In genomic region chr2:85181093-85181685, GRCh38 we compare ENCODE assay signal across 16 cellular contexts. TPM values are rescaled to one million over a fixed set of nuclear protein-coding genes. Genes with fewer than 3 reads are reported as not detected.
DNase-seq lines count a peak whose midpoint lies in the region; ATAC-seq, FAIRE-seq and TF ChIP-seq lines count a peak whose summit lies in the region.
"Had no signal": no experiment of that assay in that cellular context is flagged by ENCODE, and none has a peak within 500 bp of the region (broad histone marks: within the 10 kb centered on the region; RNA-seq: fewer than 3 reads in every experiment).

No MANE protein-coding gene starts in this region.

- H3K36me3 ChIP-seq in mammary epithelial cell (ENCODE audit: insufficient read depth, low read length) (no peaks in the 10 kb centered on the region), PC-3 (ENCODE audit: low read depth, low read length) (no peaks in the 10 kb centered on the region), iPS-20b (ENCODE audit: insufficient read depth, low read depth, low read length) (peaks cover 19% of the 10 kb centered on the region; the same call in 1 of the 2 replicates)
- H3K36me3 ChIP-seq: MG63 had no signal

- in situ Hi-C loops in mammary epithelial cell (cut with MboI; ENCODE audit: low sequenced_read_pairs in 2 of 2), result no loop called here

- H3K27ac Mint-ChIP-seq in MCF 10A (ENCODE audit: low read depth, unreplicated experiment) (no peak overlapping the region), type B pancreatic cell (peak overlapping the region; percentile 41)
- H3K27ac Mint-ChIP-seq: activated naive CD4-positive, alpha-beta T cell treated with anti-CD3 and anti-CD28 coated beads, Interleukin-2, amount 50 U/mL, for 24 hours; CD14-positive monocyte; naive B cell had no signal

- H3K4me3 ChIP-seq in mammary epithelial cell (replicated peaks in 1 of 3; ENCODE audit: insufficient read depth in 1 of 3, low read depth in 2 of 3, low read length in 3 of 3) (no peak overlapping the region), PC-3 (ENCODE audit: low read length) (no peak overlapping the region), iPS-20b (ENCODE audit: low read length) (no peak overlapping the region)
- H3K4me3 ChIP-seq: MG63 had no signal

- H3F3A ChIP-seq in PC-3 (ENCODE audit: low read length, unreplicated experiment), result no peaks in the 10 kb centered on the region

- no peak for ATAC-seq in PC-3

- H3K9me3 ChIP-seq in mammary epithelial cell (replicated peaks; ENCODE audit: insufficient read depth, low read length) (no peaks in the 10 kb centered on the region), PC-3 (ENCODE audit: low read length) (no peaks in the 10 kb centered on the region), iPS-20b (ENCODE audit: insufficient read depth, low read depth, low read length) (no peaks in the 10 kb centered on the region)
- H3K9me3 ChIP-seq: MG63 had no signal

- H3K4me1 ChIP-seq in mammary epithelial cell (ENCODE audit: insufficient read depth, low read length) (peaks cover 10% of the 10 kb centered on the region), PC-3 (ENCODE audit: insufficient read depth, low read length) (peaks cover 24% of the 10 kb centered on the region), iPS-20b (ENCODE audit: insufficient read depth, low read length) (peaks cover 38% of the 10 kb centered on the region)

- DNase-seq in mammary epithelial cell (no peak), MCF 10A (ENCODE audit: unreplicated experiment) (no peak), PC-3 (no peak), type B pancreatic cell (ENCODE audit: extremely low spot score, unreplicated experiment) (no peak), GM12891 (ENCODE audit: insufficient read length, low spot score) (no peak), SKM-1 (lab: John Stamatoyannopoulos, UW; ENCODE audit: unreplicated experiment) (no peak)
- no peak for DNase-seq in central memory CD4-positive, alpha-beta T cell
- DNase-seq: activated CD4-positive, alpha-beta T cell treated with anti-CD3 and anti-CD28 coated beads, Interleukin-2, amount 50 U/mL, for 1 hour; effector memory CD4-positive, alpha-beta T cell; MG63; naive B cell; stimulated activated CD4-positive, alpha-beta T cell treated with anti-CD3 and anti-CD28 coated beads, Interleukin-1b, Interleukin-23, amount 100 ng/mL, for 48 hours had no signal

- dilution Hi-C loops in mammary epithelial cell (cut with HindIII; ENCODE audit: low sequenced_read_pairs), result no loop called here

- CTCF ChIA-PET in mammary epithelial cell (lab: Charles Lee; ENCODE audit: low non-redundant PET) (no interaction called here), MCF 10A (lab: Yijun Ruan, JAX) (interaction anchor here (0.8 kb wide), 1 partner anchor 17 kb away, joined by 3 read pairs; no protein-coding TSS in a partner anchor), PC-3 (lab: Charles Lee) (no interaction called here)

- H3K9ac ChIP-seq in mammary epithelial cell (ENCODE audit: insufficient read depth, low read length) (no peak overlapping the region), PC-3 (ENCODE audit: low read length) (no peak overlapping the region), iPS-20b (ENCODE audit: low read depth, low read length) (peak overlapping the region; percentile 47; the same call in 1 of the 2 replicates)

- H3K4me3 Mint-ChIP-seq in MCF 10A (ENCODE audit: unreplicated experiment), result no peak overlapping the region
- peak overlapping the region; percentile 57 for H3K4me3 Mint-ChIP-seq in type B pancreatic cell
- H3K4me3 Mint-ChIP-seq: activated naive CD4-positive, alpha-beta T cell treated with anti-CD3 and anti-CD28 coated beads, Interleukin-2, amount 50 U/mL, for 24 hours; CD14-positive monocyte; naive B cell had no signal

- no peak for FAIRE-seq in GM12891 (lab: Jason Lieb, UNC)

- H3K27me3 ChIP-seq in mammary epithelial cell (ENCODE audit: insufficient read depth, low read length) (no peaks in the 10 kb centered on the region), PC-3 (ENCODE audit: low read length) (no peaks in the 10 kb centered on the region), iPS-20b (ENCODE audit: insufficient read depth, low read length) (no peaks in the 10 kb centered on the region)
- H3K27me3 ChIP-seq: MG63 had no signal

- no peaks in the 10 kb centered on the region for H3K9me3 Mint-ChIP-seq in MCF 10A (ENCODE audit: unreplicated experiment)
- H3K9me3 Mint-ChIP-seq in type B pancreatic cell, result no peaks in the 10 kb centered on the region
- H3K9me3 Mint-ChIP-seq: activated naive CD4-positive, alpha-beta T cell treated with anti-CD3 and anti-CD28 coated beads, Interleukin-2, amount 50 U/mL, for 24 hours had no signal

- peaks cover 70% of the 10 kb centered on the region for H3K79me2 ChIP-seq in mammary epithelial cell (ENCODE audit: insufficient read depth, low read length)
- H3K79me2 ChIP-seq in PC-3 (ENCODE audit: low read length), result no peaks in the 10 kb centered on the region

- H2AFZ ChIP-seq in mammary epithelial cell (ENCODE audit: low read depth, low read length), result no peak overlapping the region
- H2AFZ ChIP-seq in PC-3 (ENCODE audit: low read length), result no peak overlapping the region

- H3K36me3 Mint-ChIP-seq in MCF 10A (ENCODE audit: insufficient read depth, unreplicated experiment) (no peaks in the 10 kb centered on the region), type B pancreatic cell (peaks cover 13% of the 10 kb centered on the region)
- H3K36me3 Mint-ChIP-seq: activated naive CD4-positive, alpha-beta T cell treated with anti-CD3 and anti-CD28 coated beads, Interleukin-2, amount 50 U/mL, for 24 hours; CD14-positive monocyte; naive B cell had no signal

- BruUV-seq in mammary epithelial cell (replicated peaks; lab: Mats Ljungman, UMichigan), result no TSS peak
- BruUV-seq in MCF 10A (replicated peaks; lab: Mats Ljungman, UMichigan), result no TSS peak
- no TSS peak for BruUV-seq in PC-3 (replicated peaks; lab: Mats Ljungman, UMichigan)

- H4K20me1 ChIP-seq in mammary epithelial cell (ENCODE audit: insufficient read depth, low read length) (no peaks in the 10 kb centered on the region), PC-3 (ENCODE audit: low read length) (no peaks in the 10 kb centered on the region)

- H3K4me1 Mint-ChIP-seq in MCF 10A (ENCODE audit: insufficient read depth, unreplicated experiment), result no peaks in the 10 kb centered on the region
- H3K4me1 Mint-ChIP-seq in type B pancreatic cell (ENCODE audit: unreplicated experiment), result peaks cover 60% of the 10 kb centered on the region
- H3K4me1 Mint-ChIP-seq: activated naive CD4-positive, alpha-beta T cell treated with anti-CD3 and anti-CD28 coated beads, Interleukin-2, amount 50 U/mL, for 24 hours; CD14-positive monocyte had no signal

- POLR2A ChIA-PET in MCF 10A (lab: Yijun Ruan, JAX), result no interaction called here
- POLR2A ChIA-PET in PC-3 (lab: Charles Lee; ENCODE audit: unreplicated experiment), result no interaction called here

- 49% methylated on average over 5 of the region's 5 CpGs for WGBS in mammary epithelial cell (ENCODE audit: low coverage, missing lambda C conversion rate)

- TF ChIP-seq CTCF in mammary epithelial cell (conservative IDR thresholded peaks at IDR 0.05 in 1 of 2, IDR thresholded peaks at IDR 0.05 in 1 of 2; ENCODE audit: extremely low read depth in 1 of 2, insufficient read depth in 1 of 2, low read depth in 1 of 2, low read length in 2 of 2) (peak; percentile 3 to 28), MCF 10A (IDR thresholded peaks at IDR 0.05; ENCODE audit: unreplicated experiment) (no peak), PC-3 (conservative IDR thresholded peaks at IDR 0.05; ENCODE audit: low read depth, low read length) (0 out of 2 replicates have a peak, but pooled peaks have one; percentile 8), type B pancreatic cell (conservative IDR thresholded peaks at IDR 0.05) (peak; percentile 24)

- TF ChIP-seq POLR2A in GM12891 (IDR thresholded peaks at IDR 0.05; ENCODE audit: low read depth, low read length), result no peak

- H3K27ac ChIP-seq in mammary epithelial cell (ENCODE audit: insufficient read depth, low read depth, low read length), result no peak overlapping the region
- no peak overlapping the region for H3K27ac ChIP-seq in PC-3 (ENCODE audit: low read length)
- no peak overlapping the region for H3K27ac ChIP-seq in iPS-20b (ENCODE audit: low read length)
- H3K27ac ChIP-seq: RWPE1 had no signal

- H3K27me3 Mint-ChIP-seq in MCF 10A (ENCODE audit: insufficient read depth, unreplicated experiment) (no peaks in the 10 kb centered on the region), type B pancreatic cell (no peaks in the 10 kb centered on the region)
- H3K27me3 Mint-ChIP-seq: activated naive CD4-positive, alpha-beta T cell treated with anti-CD3 and anti-CD28 coated beads, Interleukin-2, amount 50 U/mL, for 24 hours had no signal

- H3K4me2 ChIP-seq in mammary epithelial cell (ENCODE audit: insufficient read depth, low read depth, low read length) (no peak overlapping the region), PC-3 (ENCODE audit: low read length) (no peak overlapping the region)

- no peaks in the 10 kb centered on the region for H3K9me2 ChIP-seq in PC-3 (replicated peaks; ENCODE audit: low read length)

- intact Hi-C loops in mammary epithelial cell (cut with micrococcal nuclease), result loop anchor here (10.0 kb wide), 1 partner anchor 104 kb away; no protein-coding TSS in a partner anchor
- intact Hi-C loops in MCF 10A (cut with micrococcal nuclease), result no loop called here
- intact Hi-C loops in PC-3 (cut with micrococcal nuclease), result no loop called here

TF ChIP-seq in GM12891, 5 proteins besides CTCF, POLR2A, EP300 and RAD21:
- TF ChIP-seq TAF1 (IDR thresholded peaks at IDR 0.05; ENCODE audit: low read depth, low read length) (no peak), SPI1 (IDR thresholded peaks at IDR 0.05; ENCODE audit: low read depth, low read length) (no peak)

RNA-seq across cellular contexts. Expression of gene TCF7L1, which starts 48.0 kb away (rescaled TPM):
- total RNA-seq in mammary epithelial cell (10 to 100 TPM in 1 of 2 donors, 1 to 10 TPM in 1; 6.3 to 26.4 TPM), MCF 10A (2022) (0.81 and 1.1 TPM in 2 replicates), PC-3 (2014; rRNA removed) (1.8 and 2.8 TPM in 2 replicates), type B pancreatic cell (ENCODE audit: low replicate concordance) (27.4 and 32.4 TPM in 2 replicates)
- polyA plus RNA-seq in mammary epithelial cell, result 3.1 TPM
- polyA minus RNA-seq in mammary epithelial cell, result 7.4 TPM
- not detected for polyA plus RNA-seq in GM12891 (2012; ENCODE audit: low read depth, missing spikeins)
